ENCODE assay signal across 8 cellular contexts in genomic region chr11:65641233-65642013, GRCh38. TPM values are rescaled to one million over a fixed set of nuclear protein-coding genes. Genes with fewer than 3 reads are reported as not detected.
A peak's percentile ranks its signal among the peaks of the same experiment; 100 is the strongest.
DNase-seq lines count a peak whose midpoint lies in the region; ATAC-seq and TF ChIP-seq lines count a peak whose summit lies in the region.
"Had no signal": no experiment of that assay in that cellular context is flagged by ENCODE, and none has a peak within 500 bp of the region (broad histone marks: within the 10 kb centered on the region; RNA-seq: fewer than 3 reads in every experiment).

No MANE protein-coding gene starts in this region.

- TF ChIP-seq CTCF in HEK293 (tag by site-specific recombination; IDR thresholded peaks at IDR 0.05) = no peak

- intact Hi-C loops in activated CD4-positive, alpha-beta memory T cell treated with anti-CD3 and anti-CD28 coated beads for 36 hours (cut with micrococcal nuclease) = no loop called here

- peaks cover 48% of the 10 kb centered on the region for H3K36me3 Mint-ChIP-seq in activated CD4-positive, alpha-beta memory T cell treated with anti-CD3 and anti-CD28 coated beads for 36 hours
- peaks cover 66% of the 10 kb centered on the region for H3K36me3 Mint-ChIP-seq in stimulated activated memory B cell treated with anti-CD40 and anti-IgM and Interleukin-4, amounts not matched to agents 10 μg/mL and 1 μg/mL and 100 μg/mL, for 72 hours

- H3K27ac Mint-ChIP-seq in activated CD4-positive, alpha-beta memory T cell treated with anti-CD3 and anti-CD28 coated beads for 36 hours = peak overlapping the region; percentile 95
- H3K27ac Mint-ChIP-seq in stimulated activated memory B cell treated with anti-CD40 and anti-IgM and Interleukin-4, amounts not matched to agents 10 μg/mL and 1 μg/mL and 100 μg/mL, for 72 hours = peak overlapping the region; percentile 84

- H3K4me3 Mint-ChIP-seq in activated CD4-positive, alpha-beta memory T cell treated with anti-CD3 and anti-CD28 coated beads for 36 hours = peak overlapping the region; percentile 85
- peak overlapping the region; percentile 81 for H3K4me3 Mint-ChIP-seq in stimulated activated memory B cell treated with anti-CD40 and anti-IgM and Interleukin-4, amounts not matched to agents 10 μg/mL and 1 μg/mL and 100 μg/mL, for 72 hours

- H3K9me3 ChIP-seq in HEK293 (ENCODE audit: control insufficient read depth, insufficient read depth, low read depth, low read length) = no peaks in the 10 kb centered on the region
- H3K9me3 ChIP-seq in iPS-18c (ENCODE audit: control insufficient read depth, insufficient read depth, low read length) = no peaks in the 10 kb centered on the region

- H3K4me1 ChIP-seq in HEK293 (ENCODE audit: control insufficient read depth, insufficient read depth, low read length) = no peaks in the 10 kb centered on the region

- DNase-seq in activated CD4-positive, alpha-beta memory T cell treated with anti-CD3 and anti-CD28 coated beads for 36 hours = no peak
- no peak for DNase-seq in inferior parietal cortex (ENCODE audit: extremely low spot score)
- DNase-seq: NCI-H2029 had no signal

- H3K27me3 Mint-ChIP-seq in activated CD4-positive, alpha-beta memory T cell treated with anti-CD3 and anti-CD28 coated beads for 36 hours = no peaks in the 10 kb centered on the region
- H3K27me3 Mint-ChIP-seq in stimulated activated memory B cell treated with anti-CD40 and anti-IgM and Interleukin-4, amounts not matched to agents 10 μg/mL and 1 μg/mL and 100 μg/mL, for 72 hours = no peaks in the 10 kb centered on the region

- no peak for ATAC-seq in stimulated activated memory B cell treated with anti-CD40 and anti-IgM and Interleukin-4, amounts not matched to agents 10 μg/mL and 1 μg/mL and 100 μg/mL, for 72 hours
- ATAC-seq in GM21737 (IDR thresholded peaks at IDR 0.05; ENCODE audit: unreplicated experiment) (no peak), HG03457 (IDR thresholded peaks at IDR 0.05; ENCODE audit: unreplicated experiment) (no peak)

- no peak overlapping the region for H3K27ac ChIP-seq in HEK293 (ENCODE audit: extremely low read depth, low read depth, low read length)

- CTCF ChIA-PET in HEK293 (lab: Yijun Ruan, JAX) = interaction anchor here (0.6 to 0.8 kb wide), 3 partner anchors 87 to 138 kb away, joined by 3 read pairs; no protein-coding TSS in a partner anchor
- CTCF ChIA-PET in activated CD4-positive, alpha-beta memory T cell treated with anti-CD3 and anti-CD28 coated beads for 36 hours (lab: Charles Lee) = interaction anchor here (0.9 to 1.6 kb wide), 4 partner anchors 11 to 16 kb away, joined by 3 to 7 read pairs (median 4); no protein-coding TSS in a partner anchor

- peaks cover 46% of the 10 kb centered on the region for H3K4me1 Mint-ChIP-seq in activated CD4-positive, alpha-beta memory T cell treated with anti-CD3 and anti-CD28 coated beads for 36 hours (ENCODE audit: low read depth)
- peaks cover 71% of the 10 kb centered on the region for H3K4me1 Mint-ChIP-seq in stimulated activated memory B cell treated with anti-CD40 and anti-IgM and Interleukin-4, amounts not matched to agents 10 μg/mL and 1 μg/mL and 100 μg/mL, for 72 hours

- H3K9me3 Mint-ChIP-seq in activated CD4-positive, alpha-beta memory T cell treated with anti-CD3 and anti-CD28 coated beads for 36 hours = no peaks in the 10 kb centered on the region
- no peaks in the 10 kb centered on the region for H3K9me3 Mint-ChIP-seq in stimulated activated memory B cell treated with anti-CD40 and anti-IgM and Interleukin-4, amounts not matched to agents 10 μg/mL and 1 μg/mL and 100 μg/mL, for 72 hours

- H3K36me3 ChIP-seq in HEK293 (ENCODE audit: control insufficient read depth in 2 of 2, insufficient read depth in 1 of 2, low read length in 2 of 2) = peaks cover 0 to 48% of the 10 kb centered on the region in 2 experiments; a peak in 1 of 3 replicates

- no peak overlapping the region for H3K4me3 ChIP-seq in HEK293 (ENCODE audit: low read depth, low read length)
- H3K4me3 ChIP-seq in iPS-18c (ENCODE audit: insufficient read depth, low read depth, low read length) = peak overlapping the region; percentile 68; the same call in 1 of the 2 replicates

- POLR2A ChIA-PET in HEK293 (lab: Yijun Ruan, JAX) = interaction anchor here (1.3 to 2.0 kb wide), 3 partner anchors 10 to 26 kb away, joined by 4 to 9 read pairs (median 5); partner anchors contain the start of gene PCNX3
- POLR2A ChIA-PET in activated CD4-positive, alpha-beta memory T cell treated with anti-CD3 and anti-CD28 coated beads for 36 hours (lab: Charles Lee) = interaction anchor here (0.9 to 3.5 kb wide), 2 partner anchors 12 to 28 kb away, joined by 3 to 20 read pairs; partner anchors contain the start of gene MAP3K11

TF ChIP-seq in HEK293, 187 proteins besides CTCF, POLR2A, EP300 and RAD21:
- no peak for TF ChIP-seq ZNF391 (tag by site-specific recombination; IDR thresholded peaks at IDR 0.05; ENCODE audit: borderline replicate concordance, low read depth)
- TF ChIP-seq PRDM10 (tag by site-specific recombination; IDR thresholded peaks at IDR 0.05) = peak; percentile 44
TF ChIP-seq in HEK293: peak in this region for 1.

RNA-seq across cellular contexts. Expression of gene SIPA1, which starts 3.5 kb away (rescaled TPM):
- total RNA-seq in activated CD4-positive, alpha-beta memory T cell treated with anti-CD3 and anti-CD28 coated beads for 36 hours = 100 to 1,000 TPM; 163 to 167 TPM

RNA-seq across cellular contexts. Expression of gene RELA, which starts 21.3 kb away (rescaled TPM):
- total RNA-seq in activated CD4-positive, alpha-beta memory T cell treated with anti-CD3 and anti-CD28 coated beads for 36 hours = 10 to 100 TPM; 74.9 to 76.5 TPM

RNA-seq across cellular contexts. Expression of gene PCNX3, which starts 25.8 kb away (rescaled TPM):
- total RNA-seq in activated CD4-positive, alpha-beta memory T cell treated with anti-CD3 and anti-CD28 coated beads for 36 hours = 10 to 100 TPM; 29.8 to 32.1 TPM

RNA-seq across cellular contexts. Expression of gene MAP3K11, which starts 27.4 kb away (rescaled TPM):
- total RNA-seq in activated CD4-positive, alpha-beta memory T cell treated with anti-CD3 and anti-CD28 coated beads for 36 hours = 10 to 100 TPM; 56.7 to 62.6 TPM

RNA-seq across cellular contexts. Expression of gene KCNK7, which starts 45.8 kb away (rescaled TPM):
- under 1 TPM; 0.29 to 0.31 TPM for total RNA-seq in activated CD4-positive, alpha-beta memory T cell treated with anti-CD3 and anti-CD28 coated beads for 36 hours
